1 cellular context compared by ENCODE assay signal in the genomic region with DNA sequence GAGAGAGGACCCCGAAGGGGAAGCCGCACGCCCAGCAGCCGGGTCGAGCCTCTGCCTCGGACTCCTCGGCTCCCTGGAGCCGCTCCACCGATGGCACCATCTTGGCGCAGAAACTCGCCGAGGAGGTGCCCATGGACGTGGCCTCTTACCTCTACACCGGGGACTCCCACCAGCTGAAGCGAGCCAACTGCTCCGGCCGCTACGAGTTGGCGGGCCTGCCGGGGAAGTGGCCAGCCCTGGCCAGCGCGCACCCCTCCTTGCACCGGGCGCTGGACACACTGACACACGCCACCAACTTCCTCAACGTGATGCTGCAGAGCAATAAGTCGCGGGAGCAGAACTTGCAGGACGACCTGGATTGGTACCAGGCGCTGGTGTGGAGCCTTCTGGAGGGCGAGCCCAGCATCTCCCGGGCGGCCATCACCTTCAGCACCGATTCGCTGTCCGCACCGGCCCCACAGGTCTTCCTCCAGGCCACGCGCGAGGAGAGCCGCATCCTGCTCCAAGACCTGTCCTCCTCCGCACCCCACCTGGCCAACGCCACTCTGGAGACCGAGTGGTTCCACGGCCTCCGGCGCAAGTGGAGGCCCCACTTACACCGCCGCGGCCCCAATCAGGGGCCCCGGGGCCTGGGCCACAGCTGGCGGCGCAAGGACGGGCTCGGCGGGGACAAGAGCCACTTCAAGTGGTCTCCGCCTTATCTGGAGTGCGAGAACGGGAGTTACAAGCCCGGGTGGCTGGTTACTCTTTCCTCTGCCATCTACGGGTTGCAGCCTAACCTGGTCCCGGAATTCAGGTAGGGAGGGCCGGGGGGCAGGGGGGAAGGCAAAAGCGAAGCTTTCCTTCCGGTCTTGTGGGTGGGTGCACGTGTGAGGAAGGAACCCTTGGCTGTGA.
TF ChIP-seq lines count a peak whose summit lies in the region.

No MANE protein-coding gene starts in this region.

TF ChIP-seq in H1, 55 proteins besides CTCF, POLR2A, EP300 and RAD21 (continued from another document):
- no peak for TF ChIP-seq CEBPB (IDR thresholded peaks at IDR 0.05; ENCODE audit: low read depth, low read length)
- TF ChIP-seq JUN (IDR thresholded peaks at IDR 0.05; ENCODE audit: low read depth, low read length), result no peak
- no peak for TF ChIP-seq RBBP5 (IDR thresholded peaks at IDR 0.05; ENCODE audit: borderline replicate concordance, low read depth, low read length)
- TF ChIP-seq CBX8 (IDR thresholded peaks at IDR 0.05; ENCODE audit: borderline replicate concordance, low read depth, low read length), result no peak
- no peak for TF ChIP-seq RNF2 (IDR thresholded peaks at IDR 0.05; ENCODE audit: borderline replicate concordance, low read depth, low read length, missing control alignments, poor library complexity, severe bottlenecking)
- TF ChIP-seq EGR1 (IDR thresholded peaks at IDR 0.05; ENCODE audit: borderline replicate concordance, low read depth, low read length), result no peak
- no peak for TF ChIP-seq ASH2L (IDR thresholded peaks at IDR 0.05; ENCODE audit: low read length)
- no peak for TF ChIP-seq RXRA (IDR thresholded peaks at IDR 0.05; ENCODE audit: insufficient read depth, low read depth, low read length)
- TF ChIP-seq TEAD4 (IDR thresholded peaks at IDR 0.05; ENCODE audit: low read depth, low read length), result no peak
- TF ChIP-seq POLR2AphosphoS5 (IDR thresholded peaks at IDR 0.05; ENCODE audit: low read depth, low read length), result no peak
- TF ChIP-seq BCL11A (IDR thresholded peaks at IDR 0.05; ENCODE audit: low read depth in 2 of 2, low read length in 2 of 2), result no peak
- TF ChIP-seq EZH2 (IDR thresholded peaks at IDR 0.05; ENCODE audit: low read depth, low read length, severe bottlenecking), result peak; percentile 44
- no peak for TF ChIP-seq TBP (IDR thresholded peaks at IDR 0.05; ENCODE audit: low read depth, low read length)
- peak; percentile 57; the same call in 1 of the 2 replicates for TF ChIP-seq BACH1 (IDR thresholded peaks at IDR 0.05; ENCODE audit: low read length)
- no peak for TF ChIP-seq POU5F1 (IDR thresholded peaks at IDR 0.05; ENCODE audit: low read depth, low read length)
- no peak for TF ChIP-seq HDAC2 (IDR thresholded peaks at IDR 0.05; ENCODE audit: borderline replicate concordance in 1 of 2, low read depth in 2 of 2, low read length in 2 of 2)
- no peak for TF ChIP-seq MAFK (IDR thresholded peaks at IDR 0.05; ENCODE audit: low read depth, low read length)
- no peak for TF ChIP-seq CBX5 (IDR thresholded peaks at IDR 0.05; ENCODE audit: low read depth, low read length)
- TF ChIP-seq CTBP2 (IDR thresholded peaks at IDR 0.05; ENCODE audit: borderline replicate concordance, insufficient read depth, insufficient read length, low read length), result no peak
- no peak for TF ChIP-seq PHF8 (conservative IDR thresholded peaks at IDR 0.05; ENCODE audit: low read depth, low read length)
- TF ChIP-seq CREB1 (IDR thresholded peaks at IDR 0.05), result no peak
- no peak for TF ChIP-seq FOSL1 (IDR thresholded peaks at IDR 0.05; ENCODE audit: insufficient read depth, low read depth, low read length)
- TF ChIP-seq SIN3A (conservative IDR thresholded peaks at IDR 0.05 in 1 of 2, IDR thresholded peaks at IDR 0.05 in 1 of 2; ENCODE audit: low read depth in 1 of 2, low read length in 2 of 2), result peak in 1 of 2 experiments; percentile 72; a peak in 2 of 4 replicates
- TF ChIP-seq, protein P1, sequence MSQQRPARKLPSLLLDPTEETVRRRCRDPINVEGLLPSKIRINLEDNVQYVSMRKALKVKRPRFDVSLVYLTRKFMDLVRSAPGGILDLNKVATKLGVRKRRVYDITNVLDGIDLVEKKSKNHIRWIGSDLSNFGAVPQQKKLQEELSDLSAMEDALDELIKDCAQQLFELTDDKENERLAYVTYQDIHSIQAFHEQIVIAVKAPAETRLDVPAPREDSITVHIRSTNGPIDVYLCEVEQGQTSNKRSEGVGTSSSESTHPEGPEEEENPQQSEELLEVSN (IDR thresholded peaks at IDR 0.05), result peak; percentile 4; the same call in 1 of the 2 replicates
- TF ChIP-seq SP1 (IDR thresholded peaks at IDR 0.05; ENCODE audit: low read depth, low read length), result no peak
- TF ChIP-seq TAF7 (optimal IDR thresholded peaks at IDR 0.05; ENCODE audit: borderline replicate concordance, low read depth, low read length), result no peak
- no peak for TF ChIP-seq TAF1 (IDR thresholded peaks at IDR 0.05; ENCODE audit: low read depth, low read length)
- no peak for TF ChIP-seq TCF12 (IDR thresholded peaks at IDR 0.05; ENCODE audit: low read depth, low read length)
